Comparison of ENCODE assay signal across 15 cellular contexts in the genomic region with DNA sequence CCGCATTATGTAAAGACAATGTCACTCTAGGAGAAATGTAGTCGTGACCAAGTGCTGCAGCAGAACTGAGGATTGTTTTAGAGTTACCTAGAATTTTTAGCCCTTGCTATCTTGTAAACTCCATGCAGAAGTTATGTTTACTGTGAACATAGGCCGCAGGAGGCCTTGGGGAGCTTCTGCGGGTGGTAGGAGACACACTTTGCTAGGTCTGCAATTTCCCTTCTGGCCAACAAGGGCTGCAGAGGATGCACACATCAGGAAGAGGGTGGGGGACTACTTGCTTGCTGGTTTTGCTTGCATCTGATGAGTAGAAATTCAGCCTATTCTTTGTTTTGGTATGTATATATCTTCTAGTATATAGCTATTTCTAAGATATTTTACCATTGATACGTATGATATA. TPM values are rescaled to one million over a fixed set of nuclear protein-coding genes. Genes with fewer than 3 reads are reported as not detected.
A peak's percentile ranks its signal among the peaks of the same experiment; 100 is the strongest.
DNase-seq lines count a peak whose midpoint lies in the region; ATAC-seq, FAIRE-seq and TF ChIP-seq lines count a peak whose summit lies in the region.
"Had no signal": no experiment of that assay in that cellular context is flagged by ENCODE, and none has a peak within 500 bp of the region (broad histone marks: within the 10 kb centered on the region; RNA-seq: fewer than 3 reads in every experiment).

No MANE protein-coding gene starts in this region.

- no peaks in the 10 kb centered on the region for H4K20me1 ChIP-seq in BLaER1 treated with 17β-estradiol and CSF1 and Interleukin-3, amounts not matched to agents 10 nM and 100 nM

- intact Hi-C loops in kidney (cut with DNase I), result no loop called here

- H3K9ac ChIP-seq in BLaER1 treated with 17β-estradiol and CSF1 and Interleukin-3, amounts not matched to agents 10 nM and 100 nM, result peak overlapping the region in 5 of 11 experiments; percentile 1 to 54 (median 34); a peak in 4 of 22 replicates
- H3K9ac ChIP-seq in kidney (ENCODE audit: low read length in 2 of 2), result no peak overlapping the region

- peaks cover 0 to 13% (median 7%) of the 10 kb centered on the region in 11 experiments; a peak in 10 of 22 replicates for H3K9me3 ChIP-seq in BLaER1 treated with 17β-estradiol and CSF1 and Interleukin-3, amounts not matched to agents 10 nM and 100 nM (replicated peaks in 1 of 11)
- H3K9me3 ChIP-seq in Peyer's patch (no peaks in the 10 kb centered on the region), kidney (ENCODE audit: control insufficient read depth in 1 of 2, low read length in 2 of 2) (no peaks in the 10 kb centered on the region)
- H3K9me3 ChIP-seq: suprapubic skin had no signal

- H3K36me3 ChIP-seq in BLaER1 treated with 17β-estradiol and CSF1 and Interleukin-3, amounts not matched to agents 10 nM and 100 nM, result no peaks in the 10 kb centered on the region
- H3K36me3 ChIP-seq in Peyer's patch, result no peaks in the 10 kb centered on the region
- H3K36me3 ChIP-seq in kidney (ENCODE audit: control insufficient read depth in 1 of 2, insufficient read depth in 2 of 2, low read length in 2 of 2), result no peaks in the 10 kb centered on the region
- H3K36me3 ChIP-seq: suprapubic skin had no signal

- H3K4me2 ChIP-seq in BLaER1 treated with 17β-estradiol and CSF1 and Interleukin-3, amounts not matched to agents 10 nM and 100 nM, result peak overlapping the region; percentile 42 to 89 (median 71)

- peaks cover 17 to 50% (median 36%) of the 10 kb centered on the region in 10 experiments for H3K4me1 ChIP-seq in BLaER1 treated with 17β-estradiol and CSF1 and Interleukin-3, amounts not matched to agents 10 nM and 100 nM
- H3K4me1 ChIP-seq in Peyer's patch (peaks cover 0 to 1% (median 0%) of the 10 kb centered on the region in 4 donors), kidney (ENCODE audit: control insufficient read depth in 1 of 2, insufficient read depth in 1 of 2, low read depth in 1 of 2, low read length in 2 of 2) (no peaks in the 10 kb centered on the region)
- H3K4me1 ChIP-seq: suprapubic skin had no signal

- no peak for TF ChIP-seq POLR2A in Peyer's patch (IDR thresholded peaks at IDR 0.05)

- ATAC-seq in GM19328 (IDR thresholded peaks at IDR 0.05; ENCODE audit: unreplicated experiment) (peak; percentile 71), HG02885 (IDR thresholded peaks at IDR 0.05; ENCODE audit: poor library complexity, unreplicated experiment) (peak; percentile 73), HG02973 (IDR thresholded peaks at IDR 0.05; ENCODE audit: unreplicated experiment) (no peak)
- ATAC-seq: activated CD8-positive, alpha-beta T cell treated with anti-CD3 and anti-CD28 coated beads for 36 hours had no signal

- peaks cover 0 to 9% (median 0%) of the 10 kb centered on the region in 11 experiments; a peak in 1 of 22 replicates for H3K27me3 ChIP-seq in BLaER1 treated with 17β-estradiol and CSF1 and Interleukin-3, amounts not matched to agents 10 nM and 100 nM
- H3K27me3 ChIP-seq in Peyer's patch, result no peaks in the 10 kb centered on the region
- H3K27me3 ChIP-seq: suprapubic skin had no signal

- TF ChIP-seq CTCF in Peyer's patch (IDR thresholded peaks at IDR 0.05) (no peak), kidney (IDR thresholded peaks at IDR 0.05; ENCODE audit: borderline replicate concordance, extremely low read depth, insufficient read depth) (no peak)

- DNase-seq in Peyer's patch (peak in 2 of 3 donors; percentile 72 to 80), SW 1271 (lab: John Stamatoyannopoulos, UW) (no peak), NCI-H2107 (lab: John Stamatoyannopoulos, UW) (no peak), kidney (no peak)
- DNase-seq: activated CD8-positive, alpha-beta T cell treated with anti-CD3 and anti-CD28 coated beads for 36 hours; activated naive CD4-positive, alpha-beta T cell treated with anti-CD3 and anti-CD28 coated beads, Interleukin-2, amount 50 U/mL, for 16 hours; IMR-90; retina; T-helper 2 cell had no signal

- peak overlapping the region in 5 of 10 experiments; percentile 1 to 35 (median 7); a peak in 5 of 20 replicates for H3K4me3 ChIP-seq in BLaER1 treated with 17β-estradiol and CSF1 and Interleukin-3, amounts not matched to agents 10 nM and 100 nM
- H3K4me3 ChIP-seq in Peyer's patch, result peak overlapping the region in 2 of 4 donors; percentile 18 to 25
- no peak overlapping the region for H3K4me3 ChIP-seq in kidney (ENCODE audit: low read length in 2 of 2)
- H3K4me3 ChIP-seq: suprapubic skin had no signal

- no peak for FAIRE-seq in kidney (lab: Jason Lieb, UNC)

- peak overlapping the region in 8 of 11 experiments; percentile 43 to 74 (median 58); a peak in 13 of 22 replicates for H3K27ac ChIP-seq in BLaER1 treated with 17β-estradiol and CSF1 and Interleukin-3, amounts not matched to agents 10 nM and 100 nM
- H3K27ac ChIP-seq in Peyer's patch, result peak overlapping the region in 1 of 4 donors; percentile 73
- no peak overlapping the region for H3K27ac ChIP-seq in kidney (ENCODE audit: low read depth in 2 of 2, low read length in 2 of 2)
- H3K27ac ChIP-seq: suprapubic skin had no signal

RNA-seq across cellular contexts. Expression of a gene that starts 23.1 kb away (rescaled TPM):
- total RNA-seq in Peyer's patch (100 to 1,000 TPM in 1 of 4 donors, 10 to 100 TPM in 1, 1 to 10 TPM in 1, under 1 TPM in 1; 0.53 to 351 (median 7.9) TPM), kidney (7.4 TPM)
- polyA plus RNA-seq in kidney (ENCODE audit: insufficient read depth, low read depth, low replicate concordance), result 1.8 TPM
- total RNA-seq: A673 had no signal

Comparison
In these comparisons a context has a peak if more than half of its experiments do, and no peak if none do; other contexts are left out.
1. H3K27ac ChIP-seq: peak in BLaER1 treated with 17β-estradiol and CSF1 and Interleukin-3, amounts not matched to agents 10 nM and 100 nM (8 of 11); none in kidney (0 of 2).
2. DNase-seq: peak in Peyer's patch (2 of 3); none in SW 1271 (0 of 2), NCI-H2107 (single experiment) and kidney (single experiment).